ENCODE assay signal across 1 cellular context in genomic region chr2:215420471-215420935, GRCh38.
A peak's percentile ranks its signal among the peaks of the same experiment; 100 is the strongest.
TF ChIP-seq lines count a peak whose summit lies in the region.

No MANE protein-coding gene starts in this region.

TF ChIP-seq in HepG2, 621 proteins besides CTCF, POLR2A, EP300 and RAD21 (continued from another document and continues in another):
- peak; percentile 65; the same call in 1 of the 2 replicates for TF ChIP-seq ARID4A (CRISPR knock-in tag; IDR thresholded peaks at IDR 0.05; ENCODE audit: borderline replicate concordance)
- TF ChIP-seq SP5 (CRISPR knock-in tag; IDR thresholded peaks at IDR 0.05; ENCODE audit: borderline replicate concordance, low read depth) = 0 out of 2 replicates have a peak, but pooled peaks have one; percentile 23
- peak; percentile 82 for TF ChIP-seq HNF4A (CRISPR knock-in tag; IDR thresholded peaks at IDR 0.05)
- no peak for TF ChIP-seq MTF2 (CRISPR knock-in tag; IDR thresholded peaks at IDR 0.05; ENCODE audit: borderline replicate concordance)
- TF ChIP-seq SKI (IDR thresholded peaks at IDR 0.05; ENCODE audit: partially characterized antibody) = peak; percentile 23
- peak; percentile 58; the same call in 1 of the 2 replicates for TF ChIP-seq GATAD1 (CRISPR knock-in tag; IDR thresholded peaks at IDR 0.05)
- TF ChIP-seq ZFP1 (CRISPR knock-in tag; IDR thresholded peaks at IDR 0.05) = 0 out of 2 replicates have a peak, but pooled peaks have one; percentile 37
- no peak for TF ChIP-seq ZMYM2 (CRISPR knock-in tag; IDR thresholded peaks at IDR 0.05)
- TF ChIP-seq ZNF280D (CRISPR knock-in tag; IDR thresholded peaks at IDR 0.05) = 0 out of 2 replicates have a peak, but pooled peaks have one; percentile 22
- TF ChIP-seq CREB1 (IDR thresholded peaks at IDR 0.05) = peak; percentile 93
- TF ChIP-seq CREB1 (CRISPR knock-in tag; IDR thresholded peaks at IDR 0.05) = peak; percentile 88
- no peak for TF ChIP-seq ZNF513 (CRISPR knock-in tag; conservative IDR thresholded peaks at IDR 0.05)
- peak; percentile 75 for TF ChIP-seq TCF7 (IDR thresholded peaks at IDR 0.05; ENCODE audit: low read depth)
- TF ChIP-seq ZNF720 (CRISPR knock-in tag; IDR thresholded peaks at IDR 0.05) = no peak
- TF ChIP-seq ZNF326 (CRISPR knock-in tag; IDR thresholded peaks at IDR 0.05; ENCODE audit: borderline replicate concordance) = no peak
- TF ChIP-seq ATF1 (CRISPR knock-in tag; IDR thresholded peaks at IDR 0.05) = peak; percentile 70
- 0 out of 2 replicates have a peak, but pooled peaks have one; percentile 61 for TF ChIP-seq RERE (CRISPR knock-in tag; IDR thresholded peaks at IDR 0.05; ENCODE audit: low read depth)
- peak; percentile 89 for TF ChIP-seq SOX5 (CRISPR knock-in tag; IDR thresholded peaks at IDR 0.05; ENCODE audit: borderline replicate concordance)
- TF ChIP-seq ZGPAT (CRISPR knock-in tag; IDR thresholded peaks at IDR 0.05) = peak; percentile 16; the same call in 1 of the 2 replicates
- TF ChIP-seq SYNCRIP (IDR thresholded peaks at IDR 0.05; ENCODE audit: insufficient read depth, low read depth, low read length) = no peak
- peak; percentile 61; the same call in 1 of the 2 replicates for TF ChIP-seq HMGXB3 (CRISPR knock-in tag; IDR thresholded peaks at IDR 0.05; ENCODE audit: borderline replicate concordance)
- no peak for TF ChIP-seq YY1 (IDR thresholded peaks at IDR 0.05; ENCODE audit: insufficient read depth, insufficient replicate concordance, low read depth, low read length)
- no peak for TF ChIP-seq TBP (CRISPR knock-in tag; IDR thresholded peaks at IDR 0.05)
- no peak for TF ChIP-seq MTF1 (CRISPR knock-in tag; IDR thresholded peaks at IDR 0.05)
- TF ChIP-seq LCORL (IDR thresholded peaks at IDR 0.05) = no peak
- TF ChIP-seq LCORL (CRISPR knock-in tag; IDR thresholded peaks at IDR 0.05) = no peak
- no peak for TF ChIP-seq SRSF4 (IDR thresholded peaks at IDR 0.05; ENCODE audit: low read depth, low read length, poor library complexity, severe bottlenecking)
- peak; percentile 85 for TF ChIP-seq MXD4 (CRISPR knock-in tag; IDR thresholded peaks at IDR 0.05)
- no peak for TF ChIP-seq CSRNP1 (CRISPR knock-in tag; IDR thresholded peaks at IDR 0.05)
- TF ChIP-seq ZNF382 (CRISPR knock-in tag; IDR thresholded peaks at IDR 0.05; ENCODE audit: borderline replicate concordance) = no peak
- TF ChIP-seq ZNF264 (CRISPR knock-in tag; IDR thresholded peaks at IDR 0.05) = no peak
- TF ChIP-seq FOXP1 (IDR thresholded peaks at IDR 0.05) = no peak
- peak; percentile 66; the same call in 1 of the 2 replicates for TF ChIP-seq FOXP1 (CRISPR knock-in tag; IDR thresholded peaks at IDR 0.05)
- TF ChIP-seq E2F5 (CRISPR knock-in tag; conservative IDR thresholded peaks at IDR 0.05) = no peak
- TF ChIP-seq HOXA9 (CRISPR knock-in tag; IDR thresholded peaks at IDR 0.05; ENCODE audit: borderline replicate concordance) = no peak; the same call in 1 of the 2 replicates
